ENCODE assay signal across 8 cellular contexts in the genomic region with DNA sequence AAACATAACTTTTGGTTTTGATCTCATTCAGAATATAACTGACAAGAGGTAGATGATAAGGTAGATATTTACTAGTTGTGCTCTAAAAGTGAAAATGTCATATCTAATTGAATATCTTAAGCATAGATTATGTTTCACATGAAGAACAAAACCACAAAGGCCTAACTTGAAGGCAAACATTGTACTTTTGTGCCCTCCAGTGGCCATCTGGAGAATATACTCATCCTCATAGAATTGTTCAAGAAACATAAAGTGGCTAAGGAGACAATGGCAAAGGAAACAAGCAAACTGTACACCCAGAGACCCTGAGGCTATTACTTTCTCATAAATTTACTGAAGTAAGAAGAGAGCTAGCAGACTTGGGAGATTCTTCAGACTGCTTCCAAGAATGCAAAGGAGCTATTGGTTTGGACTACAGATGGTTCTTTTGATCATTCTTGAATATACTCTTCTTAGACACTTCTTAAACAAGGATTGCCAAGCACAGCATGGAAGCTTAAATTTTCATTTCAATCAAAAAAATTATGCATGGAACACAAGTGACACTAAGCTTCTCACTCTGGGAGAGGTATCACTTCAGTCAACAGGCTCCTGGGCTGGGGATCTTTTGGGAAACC.
DNase-seq lines count a peak whose midpoint lies in the region; ATAC-seq, FAIRE-seq and TF ChIP-seq lines count a peak whose summit lies in the region.

No MANE protein-coding gene starts in this region.

- no peaks in the 10 kb centered on the region for H3K27me3 ChIP-seq in prostate gland (replicated peaks; ENCODE audit: insufficient read depth)

- no peak for TF ChIP-seq POLR2A in prostate gland (IDR thresholded peaks at IDR 0.05)

- FAIRE-seq in frontal cortex (lab: Jason Lieb, UNC), result peak; percentile 94

- H3K36me3 ChIP-seq in prostate gland, result no peaks in the 10 kb centered on the region

- no peak overlapping the region for H3K27ac ChIP-seq in prostate gland

- no peaks in the 10 kb centered on the region for H3K4me1 ChIP-seq in prostate gland (replicated peaks)

- H3K4me3 ChIP-seq in prostate gland, result no peak overlapping the region

- peak in 3 of 4 experiments; percentile 64 to 78 (median 70) for TF ChIP-seq CTCF in prostate gland (IDR thresholded peaks at IDR 0.05)

- peak; percentile 81 for ATAC-seq in GM19035 (IDR thresholded peaks at IDR 0.05; ENCODE audit: unreplicated experiment)
- peak; percentile 67 for ATAC-seq in HG03097 (IDR thresholded peaks at IDR 0.05; ENCODE audit: low FRiP score, unreplicated experiment)

- no peaks in the 10 kb centered on the region for H3K9me3 ChIP-seq in prostate gland

- DNase-seq in DMS 273 treated with DMSO at 0.1 percent for 48 hours (lab: John Stamatoyannopoulos, UW) (peak; percentile 8), NCI-H345 (lab: John Stamatoyannopoulos, UW) (peak; percentile 44), frontal cortex (ENCODE audit: low spot score in 2 of 2) (peak in 1 of 2 donors; percentile 14), prostate gland (ENCODE audit: low spot score) (peak; percentile 37)
- DNase-seq in activated CD8-positive, alpha-beta memory T cell treated with anti-CD3 and anti-CD28 coated beads, Interleukin-2, amount 50 U/mL, for 4 hours, result peak; percentile 17
- DNase-seq in activated CD4-positive, CD25-positive, alpha-beta regulatory T cell (lab: John Stamatoyannopoulos, UW), result no peak

- intact Hi-C loops in prostate gland (cut with DNase I), result loop anchor here (5.0 kb wide), 2 partner anchors 1159 to 1204 kb away; no protein-coding TSS in a partner anchor

Comparison
In these comparisons a context has a peak if more than half of its experiments do, and no peak if none do; other contexts are left out.
1. DNase-seq: peak in DMS 273 treated with DMSO at 0.1 percent for 48 hours (single experiment), NCI-H345 (single experiment), activated CD8-positive, alpha-beta memory T cell treated with anti-CD3 and anti-CD28 coated beads, Interleukin-2, amount 50 U/mL, for 4 hours (single experiment) and prostate gland (single experiment); none in activated CD4-positive, CD25-positive, alpha-beta regulatory T cell (0 of 4).